11 cellular contexts compared by ENCODE assay signal in genomic region chr5:33641722-33642505, GRCh38.
DNase-seq lines count a peak whose midpoint lies in the region; ATAC-seq and TF ChIP-seq lines count a peak whose summit lies in the region.
"Had no signal": no experiment of that assay in that cellular context is flagged by ENCODE, and none has a peak within 500 bp of the region (broad histone marks: within the 10 kb centered on the region; RNA-seq: fewer than 3 reads in every experiment).

No MANE protein-coding gene starts in this region.

- peaks cover 9% of the 10 kb centered on the region for H3K4me1 Mint-ChIP-seq in CD8-positive, alpha-beta T cell (ENCODE audit: low read depth)
- H3K4me1 Mint-ChIP-seq: nephron progenitor cell had no signal

- DNase-seq in CD8-positive, alpha-beta T cell, result no peak
- DNase-seq in GM23248 (peak; percentile 48), PC-3 (peak; percentile 63), foreskin melanocyte (peak; percentile 49), T-helper 9 cell (no peak), adrenal gland (no peak), inferior parietal cortex (ENCODE audit: extremely low spot score) (no peak)
- DNase-seq: activated effector memory CD4-positive, alpha-beta T cell treated with Interleukin-2 at 50 U/mL for 16 hours; nephron progenitor cell had no signal

- H3K4me2 ChIP-seq in GM23248 (ENCODE audit: unreplicated experiment) (no peak overlapping the region), PC-3 (ENCODE audit: low read length) (no peak overlapping the region)

- H3K9ac ChIP-seq in GM23248 (no peak overlapping the region), PC-3 (ENCODE audit: low read length) (no peak overlapping the region)

- in situ Hi-C loops in GM23248 (cut with MboI), result no loop called here

- no peak overlapping the region for H2AFZ ChIP-seq in GM23248
- H2AFZ ChIP-seq in PC-3 (ENCODE audit: low read length), result no peak overlapping the region

- no peaks in the 10 kb centered on the region for H3K36me3 ChIP-seq in CD8-positive, alpha-beta T cell (ENCODE audit: insufficient read depth, low read length)
- H3K36me3 ChIP-seq in GM23248 (ENCODE audit: low read depth) (no peaks in the 10 kb centered on the region), PC-3 (ENCODE audit: low read depth, low read length) (no peaks in the 10 kb centered on the region), adrenal gland (replicated peaks in 1 of 2) (peaks cover 0 to 12% of the 10 kb centered on the region in 2 donors)
- H3K36me3 ChIP-seq: SJSA1 had no signal

- no peak for TF ChIP-seq CTCF in CD8-positive, alpha-beta T cell (IDR thresholded peaks at IDR 0.05)
- TF ChIP-seq CTCF in PC-3 (conservative IDR thresholded peaks at IDR 0.05; ENCODE audit: low read depth, low read length), result no peak
- TF ChIP-seq CTCF in adrenal gland (IDR thresholded peaks at IDR 0.05), result no peak

- peak; percentile 34 for ATAC-seq in CD8-positive, alpha-beta T cell
- ATAC-seq in PC-3 (peak; percentile 63), GM21619 (IDR thresholded peaks at IDR 0.05; ENCODE audit: unreplicated experiment) (no peak)

- H3K4me3 Mint-ChIP-seq in CD8-positive, alpha-beta T cell, result no peak overlapping the region
- H3K4me3 Mint-ChIP-seq: nephron progenitor cell had no signal

- no peaks in the 10 kb centered on the region for H3K27me3 Mint-ChIP-seq in CD8-positive, alpha-beta T cell (ENCODE audit: low read depth)

- H3K79me2 ChIP-seq in GM23248 (ENCODE audit: insufficient read depth) (no peaks in the 10 kb centered on the region), PC-3 (ENCODE audit: low read length) (no peaks in the 10 kb centered on the region)

- no peaks in the 10 kb centered on the region for H3K27me3 ChIP-seq in CD8-positive, alpha-beta T cell (ENCODE audit: insufficient read depth, low read length)
- H3K27me3 ChIP-seq in GM23248 (replicated peaks; ENCODE audit: insufficient read depth) (no peaks in the 10 kb centered on the region), PC-3 (ENCODE audit: low read length) (no peaks in the 10 kb centered on the region), adrenal gland (no peaks in the 10 kb centered on the region)
- H3K27me3 ChIP-seq: SJSA1 had no signal

- no peak for TF ChIP-seq POLR2A in adrenal gland (IDR thresholded peaks at IDR 0.05)

- H3K9me3 ChIP-seq in CD8-positive, alpha-beta T cell (ENCODE audit: low read length), result no peaks in the 10 kb centered on the region
- H3K9me3 ChIP-seq in GM23248 (ENCODE audit: low read depth), result no peaks in the 10 kb centered on the region
- no peaks in the 10 kb centered on the region for H3K9me3 ChIP-seq in PC-3 (ENCODE audit: low read length)
- no peaks in the 10 kb centered on the region for H3K9me3 ChIP-seq in adrenal gland (replicated peaks in 1 of 3)
- H3K9me3 ChIP-seq: SJSA1 had no signal

- H3K27ac Mint-ChIP-seq in CD8-positive, alpha-beta T cell, result no peak overlapping the region
- H3K27ac Mint-ChIP-seq: nephron progenitor cell had no signal

- BruUV-seq in PC-3 (replicated peaks; lab: Mats Ljungman, UMichigan), result no TSS peak

- H3K9me3 Mint-ChIP-seq in CD8-positive, alpha-beta T cell, result peaks cover 3% of the 10 kb centered on the region

- H3K36me3 Mint-ChIP-seq in CD8-positive, alpha-beta T cell, result no peaks in the 10 kb centered on the region

- H3K27ac ChIP-seq in CD8-positive, alpha-beta T cell (ENCODE audit: low read depth, low read length), result no peak overlapping the region
- H3K27ac ChIP-seq in GM23248 (no peak overlapping the region), PC-3 (ENCODE audit: low read length) (no peak overlapping the region), adrenal gland (no peak overlapping the region)
- H3K27ac ChIP-seq: SJSA1 had no signal

- no peaks in the 10 kb centered on the region for H3K9me2 ChIP-seq in GM23248 (ENCODE audit: insufficient read depth)
- H3K9me2 ChIP-seq in PC-3 (replicated peaks; ENCODE audit: low read length), result no peaks in the 10 kb centered on the region

- no peaks in the 10 kb centered on the region for H3K4me1 ChIP-seq in CD8-positive, alpha-beta T cell (ENCODE audit: insufficient read depth, low read length)
- no peaks in the 10 kb centered on the region for H3K4me1 ChIP-seq in GM23248 (ENCODE audit: insufficient read depth)
- no peaks in the 10 kb centered on the region; the same call in 1 of the 2 replicates for H3K4me1 ChIP-seq in PC-3 (ENCODE audit: insufficient read depth, low read length)
- peaks cover 0 to 5% of the 10 kb centered on the region in 2 donors for H3K4me1 ChIP-seq in adrenal gland (replicated peaks in 1 of 2)

- 79 to 81% methylated on average over 12 of the region's 12 CpGs for WGBS in GM23248 (ENCODE audit: low coverage in 1 of 2, low lambda C conversion rate in 2 of 2, missing lambda C conversion rate in 2 of 2), 2 experiments
- 69 to 81% (median 70%) methylated on average over 10 to 12 of the region's 12 CpGs for whole genome bisulfite sequencing in adrenal gland, 4 donors

- POLR2A ChIA-PET in CD8-positive, alpha-beta T cell (lab: Charles Lee), result no interaction called here
- POLR2A ChIA-PET in PC-3 (lab: Charles Lee; ENCODE audit: unreplicated experiment), result no interaction called here

- intact Hi-C loops in CD8-positive, alpha-beta T cell (cut with DNase I, micrococcal nuclease), result no loop called here
- intact Hi-C loops in PC-3 (cut with micrococcal nuclease) (no loop called here), adrenal gland (cut with DNase I) (no loop called here)

- H3K4me3 ChIP-seq in CD8-positive, alpha-beta T cell (ENCODE audit: low read depth, low read length), result no peak overlapping the region
- H3K4me3 ChIP-seq in GM23248 (no peak overlapping the region), PC-3 (ENCODE audit: low read length) (no peak overlapping the region), adrenal gland (no peak overlapping the region)
- H3K4me3 ChIP-seq: SJSA1 had no signal

- no peaks in the 10 kb centered on the region for H3F3A ChIP-seq in GM23248 (ENCODE audit: insufficient read depth)
- H3F3A ChIP-seq in PC-3 (ENCODE audit: low read length, unreplicated experiment), result no peaks in the 10 kb centered on the region

- H4K20me1 ChIP-seq in GM23248 (ENCODE audit: insufficient read depth) (no peaks in the 10 kb centered on the region), PC-3 (ENCODE audit: low read length) (no peaks in the 10 kb centered on the region)

- CTCF ChIA-PET in CD8-positive, alpha-beta T cell (lab: Charles Lee), result no interaction called here
- CTCF ChIA-PET in PC-3 (lab: Charles Lee), result interaction anchor here (0.6 kb wide), 1 partner anchor 147 kb away, joined by 3 read pairs; no protein-coding TSS in a partner anchor

Comparison
In these comparisons a context has a peak if more than half of its experiments do, and no peak if none do; other contexts are left out.
1. DNase-seq: peak in GM23248 (single experiment), PC-3 (single experiment) and foreskin melanocyte (single experiment); none in CD8-positive, alpha-beta T cell (0 of 7), T-helper 9 cell (single experiment), adrenal gland (0 of 7) and inferior parietal cortex (single experiment).